In the genomic region with DNA sequence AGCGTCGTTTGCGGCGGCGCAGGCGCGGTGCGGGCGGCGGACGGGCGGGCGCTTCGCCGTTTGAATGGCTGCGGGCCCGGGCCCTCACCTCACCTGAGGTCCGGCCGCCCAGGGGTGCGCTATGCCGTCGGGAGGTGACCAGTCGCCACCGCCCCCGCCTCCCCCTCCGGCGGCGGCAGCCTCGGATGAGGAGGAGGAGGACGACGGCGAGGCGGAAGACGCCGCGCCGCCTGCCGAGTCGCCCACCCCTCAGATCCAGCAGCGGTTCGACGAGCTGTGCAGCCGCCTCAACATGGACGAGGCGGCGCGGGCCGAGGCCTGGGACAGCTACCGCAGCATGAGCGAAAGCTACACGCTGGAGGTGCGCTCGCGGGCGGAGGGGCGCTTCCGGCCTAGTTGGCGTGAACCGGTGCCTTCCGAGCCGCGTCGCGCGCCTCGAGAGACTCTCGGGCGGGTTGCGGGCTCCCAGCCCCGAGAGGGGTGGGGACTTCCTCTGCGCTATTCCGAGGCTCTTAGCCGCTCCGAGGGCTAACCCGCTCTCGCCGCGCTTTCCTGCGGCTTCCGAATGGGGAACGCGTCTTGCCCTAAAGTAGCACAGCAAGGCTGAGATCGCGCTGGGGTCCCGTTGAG, we compare ENCODE assay signal across 8 cellular contexts. TPM values are rescaled to one million over a fixed set of nuclear protein-coding genes. Genes with fewer than 3 reads are reported as not detected.
A peak's percentile ranks its signal among the peaks of the same experiment; 100 is the strongest.
DNase-seq lines count a peak whose midpoint lies in the region; ATAC-seq and TF ChIP-seq lines count a peak whose summit lies in the region.

A gene with protein sequence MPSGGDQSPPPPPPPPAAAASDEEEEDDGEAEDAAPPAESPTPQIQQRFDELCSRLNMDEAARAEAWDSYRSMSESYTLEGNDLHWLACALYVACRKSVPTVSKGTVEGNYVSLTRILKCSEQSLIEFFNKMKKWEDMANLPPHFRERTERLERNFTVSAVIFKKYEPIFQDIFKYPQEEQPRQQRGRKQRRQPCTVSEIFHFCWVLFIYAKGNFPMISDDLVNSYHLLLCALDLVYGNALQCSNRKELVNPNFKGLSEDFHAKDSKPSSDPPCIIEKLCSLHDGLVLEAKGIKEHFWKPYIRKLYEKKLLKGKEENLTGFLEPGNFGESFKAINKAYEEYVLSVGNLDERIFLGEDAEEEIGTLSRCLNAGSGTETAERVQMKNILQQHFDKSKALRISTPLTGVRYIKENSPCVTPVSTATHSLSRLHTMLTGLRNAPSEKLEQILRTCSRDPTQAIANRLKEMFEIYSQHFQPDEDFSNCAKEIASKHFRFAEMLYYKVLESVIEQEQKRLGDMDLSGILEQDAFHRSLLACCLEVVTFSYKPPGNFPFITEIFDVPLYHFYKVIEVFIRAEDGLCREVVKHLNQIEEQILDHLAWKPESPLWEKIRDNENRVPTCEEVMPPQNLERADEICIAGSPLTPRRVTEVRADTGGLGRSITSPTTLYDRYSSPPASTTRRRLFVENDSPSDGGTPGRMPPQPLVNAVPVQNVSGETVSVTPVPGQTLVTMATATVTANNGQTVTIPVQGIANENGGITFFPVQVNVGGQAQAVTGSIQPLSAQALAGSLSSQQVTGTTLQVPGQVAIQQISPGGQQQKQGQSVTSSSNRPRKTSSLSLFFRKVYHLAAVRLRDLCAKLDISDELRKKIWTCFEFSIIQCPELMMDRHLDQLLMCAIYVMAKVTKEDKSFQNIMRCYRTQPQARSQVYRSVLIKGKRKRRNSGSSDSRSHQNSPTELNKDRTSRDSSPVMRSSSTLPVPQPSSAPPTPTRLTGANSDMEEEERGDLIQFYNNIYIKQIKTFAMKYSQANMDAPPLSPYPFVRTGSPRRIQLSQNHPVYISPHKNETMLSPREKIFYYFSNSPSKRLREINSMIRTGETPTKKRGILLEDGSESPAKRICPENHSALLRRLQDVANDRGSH (plus strand): TSS at position 36 of the 630 bp plus-strand sequence. CDS start 86 bp downstream, at position 122.

- peaks cover 2% of the 10 kb centered on the region for H3K27me3 Mint-ChIP-seq in HFFc6 (ENCODE audit: insufficient read depth)

- peak within 1 kb of the TSS; percentile 96 for H3K27ac Mint-ChIP-seq in HFFc6

- peak; percentile 74 for DNase-seq in HFFc6
- peak; percentile 84 for DNase-seq in NAMALWA (ENCODE audit: low spot score)
- DNase-seq in WERI-Rb-1: peak; percentile 80
- peak; percentile 77 to 83 for DNase-seq in breast epithelium (ENCODE audit: low spot score in 2 of 2)
- peak; percentile 87 for DNase-seq in iris pigment epithelial cell (ENCODE audit: low read depth)
- DNase-seq in stimulated activated CD4-positive, alpha-beta T cell treated with anti-CD3 and anti-CD28 coated beads, Interleukin-15, amount 100 ng/mL, for 1 hour (ENCODE audit: low read depth in 1 of 2, low spot score in 1 of 2): peak; percentile 65 to 76
- no peak for DNase-seq in NCI-H187 treated with DMSO at 0.1 percent for 48 hours (lab: John Stamatoyannopoulos, UW)

- H3K36me3 ChIP-seq in WERI-Rb-1: no peaks in the 10 kb centered on the region; the same call in 1 of the 2 replicates
- no peaks in the 10 kb centered on the region for H3K36me3 ChIP-seq in breast epithelium

- H3K27me3 ChIP-seq in WERI-Rb-1 (ENCODE audit: insufficient read depth, low read depth, severe bottlenecking) (no peaks in the 10 kb centered on the region), breast epithelium (no peaks in the 10 kb centered on the region)

- no peak for TF ChIP-seq CTCF in HFFc6 (IDR thresholded peaks at IDR 0.05)
- no peak for TF ChIP-seq CTCF in WERI-Rb-1 (IDR thresholded peaks at IDR 0.05; ENCODE audit: low read depth, low read length)
- no peak for TF ChIP-seq CTCF in breast epithelium (IDR thresholded peaks at IDR 0.05)

- peak; percentile 85 for ATAC-seq in GM18502 (IDR thresholded peaks at IDR 0.05; ENCODE audit: poor library complexity, unreplicated experiment)

- H3K27ac ChIP-seq in WERI-Rb-1 (peak within 1 kb of the TSS; percentile 87), breast epithelium (peak within 1 kb of the TSS; percentile 90 to 96)

- intact Hi-C loops in breast epithelium (cut with DNase I; ENCODE audit: low total_unique reads): no loop called here

- peak within 1 kb of the TSS; percentile 86 for H3K4me3 ChIP-seq in WERI-Rb-1 (ENCODE audit: low read depth, low read length)
- H3K4me3 ChIP-seq in breast epithelium: peak within 1 kb of the TSS; percentile 76 to 99 (median 85)

- peaks cover 29% of the 10 kb centered on the region for H3K4me1 Mint-ChIP-seq in HFFc6 (ENCODE audit: low read depth)

- no peaks in the 10 kb centered on the region for H3K9me3 Mint-ChIP-seq in HFFc6

- H3K4me1 ChIP-seq in breast epithelium: peaks cover 0 to 7% of the 10 kb centered on the region in 2 donors

- TF ChIP-seq POLR2A in breast epithelium (IDR thresholded peaks at IDR 0.05): peak; percentile 28

- H3K4me3 Mint-ChIP-seq in HFFc6: peak within 1 kb of the TSS; percentile 98

- H3K36me3 Mint-ChIP-seq in HFFc6 (ENCODE audit: low read depth): no peaks in the 10 kb centered on the region

- H3K9me3 ChIP-seq in WERI-Rb-1 (ENCODE audit: severe bottlenecking) (peaks cover 1% of the 10 kb centered on the region), breast epithelium (no peaks in the 10 kb centered on the region)

RNA-seq across cellular contexts. Expression of the gene that starts here (rescaled TPM):
- 10 to 100 TPM; 21.4 to 24.4 (median 22.9) TPM for total RNA-seq in HFFc6 (2021; fragmentation: NEBNext Ultra II Directional; extraction: Animal tissue kit (Norgen Biotek cat#: 25700))
- total RNA-seq in breast epithelium: 100 to 1,000 TPM; 118 to 146 (median 123) TPM

Comparison
In these comparisons a context has a peak if more than half of its experiments do, and no peak if none do; other contexts are left out.
1. RNA of the gene that starts here (total RNA-seq): 118 to 146 TPM in breast epithelium; 21.4 to 24.4 TPM in HFFc6; every median in the first group is over 4 times any median in the second.